Comparison of ENCODE assay signal across 18 cellular contexts in the genomic region with DNA sequence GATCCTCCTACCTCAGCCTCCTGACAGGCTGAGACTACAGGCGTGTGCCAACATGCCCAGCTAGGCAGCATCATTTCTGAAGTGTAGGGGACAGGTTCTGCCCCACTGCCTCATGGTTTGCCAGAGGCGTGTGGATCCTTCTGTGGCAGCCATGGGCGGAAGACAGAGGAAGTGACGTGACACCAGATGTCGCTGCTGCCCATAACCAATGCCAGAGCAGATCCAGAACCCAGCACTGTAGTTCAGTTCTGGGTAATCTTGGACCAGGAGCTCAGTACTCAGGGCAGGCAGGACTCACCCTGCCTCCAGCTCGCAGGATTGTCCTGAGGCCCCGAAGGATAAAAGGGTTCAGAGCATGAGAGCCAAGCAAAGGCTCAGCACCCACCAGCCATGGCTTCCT. TPM values are rescaled to one million over a fixed set of nuclear protein-coding genes. Genes with fewer than 3 reads are reported as not detected.
DNase-seq lines count a peak whose midpoint lies in the region; ATAC-seq and TF ChIP-seq lines count a peak whose summit lies in the region.
"Had no signal": no experiment of that assay in that cellular context is flagged by ENCODE, and none has a peak within 500 bp of the region (broad histone marks: within the 10 kb centered on the region; RNA-seq: fewer than 3 reads in every experiment).

No MANE protein-coding gene starts in this region.

- no peak overlapping the region for H3K9ac ChIP-seq in BLaER1
- H3K9ac ChIP-seq in mesenchymal stem cell (ENCODE audit: low read length), result no peak overlapping the region
- H3K9ac ChIP-seq: parathyroid adenoma had no signal

- in situ Hi-C loops in Panc1 (cut with HindIII; ENCODE audit: low pct_unique_long_range_greater_than_20kb, low sequenced_read_pairs), result no loop called here

- 96% methylated on average over 7 of the region's 7 CpGs for WGBS in mesenchymal stem cell

- peak overlapping the region; percentile 61 for H2BK120ac ChIP-seq in mesenchymal stem cell (ENCODE audit: low read depth, low read length)

- H3K79me2 ChIP-seq in DOHH2 (ENCODE audit: control insufficient read depth, low read length), result no peaks in the 10 kb centered on the region
- H3K79me2 ChIP-seq: parathyroid adenoma had no signal

- H4K91ac ChIP-seq in mesenchymal stem cell (ENCODE audit: low read length), result peak overlapping the region; percentile 25

- intact Hi-C loops in Panc1 (cut with micrococcal nuclease; ENCODE audit: unreplicated experiment), result no loop called here

- H3K4me2 ChIP-seq in BLaER1 (peak overlapping the region; percentile 59), DOHH2 (ENCODE audit: low read length) (no peak overlapping the region), mesenchymal stem cell (ENCODE audit: low read length, poor library complexity, severe bottlenecking) (no peak overlapping the region)

- H2BK15ac ChIP-seq in mesenchymal stem cell (ENCODE audit: low read depth, poor library complexity, severe bottlenecking), result no peak overlapping the region

- no peak overlapping the region for H3K4me3 ChIP-seq in BLaER1
- no peak overlapping the region for H3K4me3 ChIP-seq in DOHH2 (ENCODE audit: low read length)
- no peak overlapping the region for H3K4me3 ChIP-seq in Panc1 (ENCODE audit: low read depth in 2 of 2, low read length in 2 of 2)
- peak overlapping the region in 1 of 2 experiments; percentile 26 for H3K4me3 ChIP-seq in mesenchymal stem cell (ENCODE audit: insufficient read depth in 1 of 2, low read depth in 1 of 2, low read length in 2 of 2)

- peak overlapping the region in 1 of 2 experiments; percentile 18 for H3K18ac ChIP-seq in mesenchymal stem cell (ENCODE audit: low read depth in 1 of 2, low read length in 2 of 2)

- peak overlapping the region in 1 of 2 experiments; percentile 66 for H3K23ac ChIP-seq in mesenchymal stem cell (ENCODE audit: low read length in 2 of 2)

- H3K9me3 ChIP-seq in BLaER1, result no peaks in the 10 kb centered on the region
- H3K9me3 ChIP-seq in DOHH2 (ENCODE audit: control insufficient read depth, insufficient read depth, low read length), result no peaks in the 10 kb centered on the region
- H3K9me3 ChIP-seq in Panc1 (ENCODE audit: control insufficient read depth, insufficient read depth, low read depth, low read length), result no peaks in the 10 kb centered on the region
- H3K9me3 ChIP-seq in mesenchymal stem cell (ENCODE audit: control insufficient read depth, low read length), result no peaks in the 10 kb centered on the region

- H3K27ac ChIP-seq in BLaER1, result peak overlapping the region; percentile 25; the same call in 1 of the 2 replicates
- H3K27ac ChIP-seq in DOHH2 (ENCODE audit: low read depth, low read length), result no peak overlapping the region
- no peak overlapping the region for H3K27ac ChIP-seq in Panc1 (ENCODE audit: low read length)
- no peak overlapping the region for H3K27ac ChIP-seq in mesenchymal stem cell (ENCODE audit: low read length, poor library complexity, severe bottlenecking)
- H3K27ac ChIP-seq: parathyroid adenoma had no signal

- no peak overlapping the region for H3K14ac ChIP-seq in mesenchymal stem cell (ENCODE audit: low read length in 2 of 2)

- no peak overlapping the region for H2AFZ ChIP-seq in mesenchymal stem cell (ENCODE audit: low read depth, low read length)
- H2AFZ ChIP-seq: parathyroid adenoma had no signal

- H3K4ac ChIP-seq in mesenchymal stem cell (ENCODE audit: low read depth in 1 of 2, low read length in 2 of 2), result peak overlapping the region in 1 of 2 experiments; percentile 61

- no peaks in the 10 kb centered on the region for H3K36me3 ChIP-seq in BLaER1
- H3K36me3 ChIP-seq in DOHH2 (ENCODE audit: control insufficient read depth, low read length), result no peaks in the 10 kb centered on the region
- no peaks in the 10 kb centered on the region for H3K36me3 ChIP-seq in Panc1 (ENCODE audit: control insufficient read depth, insufficient read depth, low read length)
- peaks cover 0 to 5% of the 10 kb centered on the region in 2 experiments for H3K36me3 ChIP-seq in mesenchymal stem cell (ENCODE audit: control insufficient read depth in 1 of 2, insufficient read depth in 2 of 2, low read depth in 1 of 2, low read length in 2 of 2)

- H4K20me1 ChIP-seq in BLaER1 (no peaks in the 10 kb centered on the region), DOHH2 (ENCODE audit: control insufficient read depth, insufficient read depth, low read depth, low read length) (no peaks in the 10 kb centered on the region)

- H3F3A ChIP-seq in DOHH2 (ENCODE audit: control insufficient read depth, insufficient read depth), result no peaks in the 10 kb centered on the region

- peak overlapping the region; percentile 32 for H2AK5ac ChIP-seq in mesenchymal stem cell (ENCODE audit: low read length, severe bottlenecking)

- H3K27me3 ChIP-seq in BLaER1, result peaks cover 2% of the 10 kb centered on the region
- H3K27me3 ChIP-seq in DOHH2 (ENCODE audit: control insufficient read depth, low read length), result peaks cover 8% of the 10 kb centered on the region
- no peaks in the 10 kb centered on the region for H3K27me3 ChIP-seq in Panc1 (ENCODE audit: control insufficient read depth, insufficient read depth, low read length)
- no peaks in the 10 kb centered on the region for H3K27me3 ChIP-seq in mesenchymal stem cell (ENCODE audit: control insufficient read depth in 1 of 2, insufficient read depth in 1 of 2, low read length in 2 of 2)

- H3K9me2 ChIP-seq in DOHH2 (replicated peaks; ENCODE audit: control insufficient read depth, low read length), result no peaks in the 10 kb centered on the region

- CTCF ChIA-PET in Panc1 (lab: Charles Lee), result no interaction called here

- no TSS peak for BruUV-seq in Panc1 (replicated peaks; lab: Mats Ljungman, UMichigan)

- H3K79me1 ChIP-seq in mesenchymal stem cell (replicated peaks; ENCODE audit: low read length, poor library complexity, severe bottlenecking), result peaks cover 4% of the 10 kb centered on the region

- peaks cover 50% of the 10 kb centered on the region for H3K4me1 ChIP-seq in BLaER1
- no peaks in the 10 kb centered on the region for H3K4me1 ChIP-seq in DOHH2 (ENCODE audit: control insufficient read depth, low read length)
- H3K4me1 ChIP-seq in Panc1 (ENCODE audit: control insufficient read depth, insufficient read depth, low read length), result no peaks in the 10 kb centered on the region; the same call in 1 of the 2 replicates
- peaks cover 4% of the 10 kb centered on the region for H3K4me1 ChIP-seq in mesenchymal stem cell (ENCODE audit: control insufficient read depth, insufficient read depth, low read depth, low read length)
- H3K4me1 ChIP-seq: parathyroid adenoma had no signal

- ATAC-seq in Panc1 (peak; percentile 51; the same call in 1 of the 2 replicates), omental fat pad (ENCODE audit: low FRiP score) (no peak)
- ATAC-seq: left lobe of liver had no signal

- no peak for DNase-seq in Panc1 (ENCODE audit: low read depth, low spot score)
- DNase-seq in mesenchymal stem cell, result no peak
- no peak for DNase-seq in NK-92 treated with Interleukin-12 subunit alpha and Interleukin-12 subunit beta, amount 100 ng/mL, for 24 hours (lab: John Stamatoyannopoulos, UW)
- no peak for DNase-seq in omental fat pad (ENCODE audit: low spot score)
- no peak for DNase-seq in NOMO-1 treated with DMSO at 0.1 percent for 48 hours (lab: John Stamatoyannopoulos, UW; ENCODE audit: unreplicated experiment)
- no peak for DNase-seq in COR-L47 (lab: John Stamatoyannopoulos, UW)
- DNase-seq: activated CD4-positive, alpha-beta T cell treated with anti-CD3 and anti-CD28 coated beads, Interleukin-2, amount 10 ng/mL, durations not matched to agents 7 days and 5 days; C1 segment of cervical spinal cord; foreskin fibroblast; KG1; SIG-M5; small intestine; stimulated activated CD4-positive, alpha-beta T cell treated with anti-CD3 and anti-CD28 coated beads, Interleukin-4, amount 100 ng/mL, for 4 hours; T1000 had no signal

- TF ChIP-seq CTCF in DOHH2 (IDR thresholded peaks at IDR 0.05; ENCODE audit: low read depth, low read length, poor library complexity, severe bottlenecking), result peak; percentile 13
- no peak for TF ChIP-seq CTCF in Panc1 (IDR thresholded peaks at IDR 0.05)
- no peak for TF ChIP-seq CTCF in omental fat pad (IDR thresholded peaks at IDR 0.05)

- H4K8ac ChIP-seq in mesenchymal stem cell (ENCODE audit: low read length), result peak overlapping the region; percentile 54

- H2BK12ac ChIP-seq in mesenchymal stem cell (ENCODE audit: low read length in 2 of 2), result peak overlapping the region in 1 of 2 experiments; percentile 66

- POLR2A ChIA-PET in Panc1 (lab: Charles Lee), result interaction anchor here (0.5 kb wide), 1 partner anchor 40 kb away, joined by 3 read pairs; no protein-coding TSS in a partner anchor

- no peak overlapping the region for H2BK5ac ChIP-seq in mesenchymal stem cell (ENCODE audit: low read depth, low read length, poor library complexity, severe bottlenecking)

RNA-seq across cellular contexts. Expression of a gene that starts 8.2 kb away (rescaled TPM):
- total RNA-seq in Panc1 (2021; ENCODE audit: unreplicated experiment) (33.7 TPM), omental fat pad (1 to 10 TPM; 1.4 to 3.1 (median 2.8) TPM)
- polyA plus RNA-seq in Panc1 (2012; ENCODE audit: insufficient read length), result 29.8 TPM
- 23.8 TPM for polyA plus RNA-seq in mesenchymal stem cell (2013, experiment 1 of 2)
- 24.0 TPM for polyA plus RNA-seq in mesenchymal stem cell (2013, experiment 2 of 2)

RNA-seq across cellular contexts. Expression of a gene that starts 58.2 kb away (rescaled TPM):
- total RNA-seq in Panc1 (2021; ENCODE audit: unreplicated experiment), result 38.6 TPM
- 12.6 TPM for polyA plus RNA-seq in Panc1 (2012; ENCODE audit: insufficient read length)
- polyA plus RNA-seq in mesenchymal stem cell (2013, experiment 1 of 2), result 0.94 TPM
- polyA plus RNA-seq in mesenchymal stem cell (2013, experiment 2 of 2), result 1.0 TPM
- 1 to 10 TPM in 2 of 4 donors, under 1 TPM in 1, not detected in 1; 0.63 to 1.4 (median 1.0) TPM for total RNA-seq in omental fat pad

Comparison
In these comparisons a context has a peak if more than half of its experiments do, and no peak if none do; other contexts are left out.
1. RNA of a gene that starts 58.2 kb away (total RNA-seq): 38.6 TPM in Panc1 (single experiment); 0.63 to 1.4 TPM in omental fat pad; every median in the first group is over 10 times any median in the second.